21 cellular contexts compared by ENCODE assay signal in genomic region chr7:66321283-66321682, GRCh38.
DNase-seq lines count a peak whose midpoint lies in the region; ATAC-seq, FAIRE-seq and TF ChIP-seq lines count a peak whose summit lies in the region.
"Had no signal": no experiment of that assay in that cellular context is flagged by ENCODE, and none has a peak within 500 bp of the region (broad histone marks: within the 10 kb centered on the region; RNA-seq: fewer than 3 reads in every experiment).

No MANE protein-coding gene starts in this region.

- H3F3A ChIP-seq in smooth muscle cell (ENCODE audit: low read depth), result peaks cover 15% of the 10 kb centered on the region

- H3K9me3 ChIP-seq in keratinocyte (ENCODE audit: control insufficient read depth, low read depth, low read length) (no peaks in the 10 kb centered on the region), smooth muscle cell (replicated peaks; ENCODE audit: low read depth) (no peaks in the 10 kb centered on the region)
- H3K9me3 ChIP-seq: gastrocnemius medialis, neutrophil, thoracic aorta had no signal

- H3K9ac ChIP-seq in keratinocyte (ENCODE audit: control insufficient read depth, extremely low read depth, insufficient read depth, low read length), result no peak overlapping the region
- no peak overlapping the region for H3K9ac ChIP-seq in smooth muscle cell (ENCODE audit: low read depth)

- H2AFZ ChIP-seq in keratinocyte (ENCODE audit: control insufficient read depth, low read length), result no peak overlapping the region
- H2AFZ ChIP-seq in smooth muscle cell (ENCODE audit: low read depth), result no peak overlapping the region

- H3K4me3 ChIP-seq in keratinocyte (ENCODE audit: control insufficient read depth in 2 of 3, extremely low read depth in 1 of 3, insufficient read depth in 2 of 3, low read depth in 1 of 3, low read length in 3 of 3), result no peak overlapping the region
- no peak overlapping the region for H3K4me3 ChIP-seq in smooth muscle cell
- H3K4me3 ChIP-seq: esophagus muscularis mucosa, gastrocnemius medialis, skin epidermis, thoracic aorta had no signal

- no peak for TF ChIP-seq CTCF in VCaP (conservative IDR thresholded peaks at IDR 0.05)
- TF ChIP-seq CTCF in keratinocyte (optimal IDR thresholded peaks at IDR 0.05 in 1 of 3, IDR thresholded peaks at IDR 0.05 in 1 of 3, conservative IDR thresholded peaks at IDR 0.05 in 1 of 3; ENCODE audit: extremely low read depth in 1 of 3, insufficient read depth in 2 of 3, low read length in 3 of 3), result no peak
- no peak for TF ChIP-seq CTCF in smooth muscle cell (IDR thresholded peaks at IDR 0.05; ENCODE audit: borderline replicate concordance, insufficient read depth, poor library complexity, severe bottlenecking)

- H4K20me1 ChIP-seq in keratinocyte (ENCODE audit: control insufficient read depth, extremely low read depth, insufficient read depth, low read length), result no peaks in the 10 kb centered on the region
- H4K20me1 ChIP-seq in smooth muscle cell (ENCODE audit: low read depth), result peaks cover 57% of the 10 kb centered on the region

- no peak for ATAC-seq in GM19452 (IDR thresholded peaks at IDR 0.05; ENCODE audit: unreplicated experiment)
- ATAC-seq in HG03432 (IDR thresholded peaks at IDR 0.05; ENCODE audit: unreplicated experiment), result no peak
- ATAC-seq in GM19395 (IDR thresholded peaks at IDR 0.05; ENCODE audit: unreplicated experiment), result no peak
- ATAC-seq: activated T-cell treated with anti-CD3 and anti-CD28 coated beads, Interleukin-2, amount 50 U/mL, for 4 hours; gastrocnemius medialis; stimulated activated memory B cell treated with anti-CD40 and anti-IgM and Interleukin-4, amounts not matched to agents 10 μg/mL and 1 μg/mL and 100 μg/mL, for 72 hours had no signal

- H3K27me3 ChIP-seq in keratinocyte (ENCODE audit: control insufficient read depth, extremely low read depth, insufficient read depth, low read length), result no peaks in the 10 kb centered on the region
- H3K27me3 ChIP-seq in smooth muscle cell (ENCODE audit: low read depth), result no peaks in the 10 kb centered on the region
- H3K27me3 ChIP-seq: brain microvascular endothelial cell, esophagus muscularis mucosa, gastrocnemius medialis, neutrophil had no signal

- no peak overlapping the region for H3K4me2 ChIP-seq in keratinocyte (ENCODE audit: control insufficient read depth, extremely low read depth, insufficient read depth, low read depth, low read length)
- H3K4me2 ChIP-seq in smooth muscle cell, result no peak overlapping the region

- DNase-seq in LoVo (ENCODE audit: low spot score) (peak; percentile 55), keratinocyte (ENCODE audit: low read depth, low spot score) (no peak), smooth muscle cell (lab: John Stamatoyannopoulos, UW; ENCODE audit: unreplicated experiment) (no peak)
- DNase-seq: activated CD4-positive, alpha-beta T cell treated with anti-CD3 and anti-CD28 coated beads for 48 hours; activated T-cell treated with anti-CD3 and anti-CD28 coated beads, Interleukin-2, amount 50 U/mL, for 4 hours; brain microvascular endothelial cell; effector CD4-positive, alpha-beta T cell; EL; gastrocnemius medialis; NCI-H1694; NCI-H526 had no signal

- H3K79me2 ChIP-seq in keratinocyte (ENCODE audit: control insufficient read depth, insufficient read depth, low read length) (no peaks in the 10 kb centered on the region), smooth muscle cell (ENCODE audit: low read depth) (peaks cover 91% of the 10 kb centered on the region)

- peak overlapping the region; percentile 56 for H3K27ac ChIP-seq in VCaP
- no peak overlapping the region for H3K27ac ChIP-seq in keratinocyte (ENCODE audit: control insufficient read depth, insufficient read depth, low read length)
- H3K27ac ChIP-seq in smooth muscle cell (ENCODE audit: low read depth), result peak overlapping the region; percentile 72
- H3K27ac ChIP-seq: brain microvascular endothelial cell, esophagus muscularis mucosa, gastrocnemius medialis, neutrophil, thoracic aorta had no signal

- H3K36me3 ChIP-seq in keratinocyte (ENCODE audit: control insufficient read depth in 2 of 2, extremely low read depth in 1 of 2, insufficient read depth in 2 of 2, low read length in 2 of 2), result no peaks in the 10 kb centered on the region
- H3K36me3 ChIP-seq in smooth muscle cell (ENCODE audit: low read depth), result no peaks in the 10 kb centered on the region
- H3K36me3 ChIP-seq: brain microvascular endothelial cell, esophagus muscularis mucosa, gastrocnemius medialis, neutrophil, thoracic aorta had no signal

- dilution Hi-C loops in keratinocyte (cut with MboI; ENCODE audit: extremely low pct_ligation_motif_present, low sequenced_read_pairs), result no loop called here

- H3K4me1 ChIP-seq in keratinocyte (ENCODE audit: control insufficient read depth, extremely low read depth, insufficient read depth, low read length) (peaks cover 2% of the 10 kb centered on the region), smooth muscle cell (ENCODE audit: low read depth) (peaks cover 4% of the 10 kb centered on the region)
- H3K4me1 ChIP-seq: esophagus muscularis mucosa, gastrocnemius medialis had no signal

- no peaks in the 10 kb centered on the region for H3K9me1 ChIP-seq in keratinocyte (ENCODE audit: control insufficient read depth, extremely low read depth, insufficient read depth, low read length)

- FAIRE-seq in keratinocyte (lab: Jason Lieb, UNC), result peak; percentile 43
- FAIRE-seq: D721Med had no signal
